29 cellular contexts compared by ENCODE assay signal in genomic region chr15:41048397-41048796, GRCh38.
A peak's percentile ranks its signal among the peaks of the same experiment; 100 is the strongest.
DNase-seq lines count a peak whose midpoint lies in the region; FAIRE-seq and TF ChIP-seq lines count a peak whose summit lies in the region.
"Had no signal": no experiment of that assay in that cellular context is flagged by ENCODE, and none has a peak within 500 bp of the region (broad histone marks: within the 10 kb centered on the region; RNA-seq: fewer than 3 reads in every experiment).

No MANE protein-coding gene starts in this region.

- no peak for DNase-seq in T-helper 2 cell treated with Interferon-gamma antibody and Interleukin-4, amounts not matched to agents 5 μg/mL and 100 μg/mL, for 36 hours (ENCODE audit: low spot score)
- DNase-seq in T-helper 2 cell (no peak), MM.1S (peak; percentile 38), small intestine (peak; percentile 74), WERI-Rb-1 (no peak), neuronal stem cell (ENCODE audit: low spot score) (no peak), DMS153 treated with DMSO at 0.1 percent for 48 hours (lab: John Stamatoyannopoulos, UW; ENCODE audit: unreplicated experiment) (no peak)
- DNase-seq: activated CD4-positive, alpha-beta T cell treated with anti-CD3 and anti-CD28 coated beads for 1 hour; DND-41; erythroblast; foreskin keratinocyte; HCEC 1CT; hypothalamus; Kasumi-1; mammary epithelial cell; NCI-H1048; NCI-H187 treated with DMSO at 0.1 percent for 48 hours; NCI-H82; nucleus accumbens; OCI-M1; spleen; stimulated activated CD4-positive, alpha-beta T cell treated with anti-CD3 and anti-CD28 coated beads, Interleukin-4, amount 100 ng/mL, for 1 hour; trophoblast cell had no signal

- no peaks in the 10 kb centered on the region for H3K9me2 ChIP-seq in MM.1S (replicated peaks; ENCODE audit: insufficient read depth, low read length)

- no peak overlapping the region for H2BK15ac ChIP-seq in neuronal stem cell (ENCODE audit: low read length)

- no peak overlapping the region for H3K4me3 ChIP-seq in MM.1S (ENCODE audit: low read length)
- H3K4me3 ChIP-seq in small intestine (ENCODE audit: low read depth in 1 of 2, low read length in 2 of 2): no peak overlapping the region
- no peak overlapping the region for H3K4me3 ChIP-seq in WERI-Rb-1 (ENCODE audit: low read depth, low read length)
- no peak overlapping the region for H3K4me3 ChIP-seq in neuronal stem cell (ENCODE audit: low read length in 2 of 2)
- H3K4me3 ChIP-seq: spleen had no signal

- no peak overlapping the region for H2AFZ ChIP-seq in MM.1S (ENCODE audit: low read length)
- H2AFZ ChIP-seq in neuronal stem cell (ENCODE audit: low read length): no peak overlapping the region

- no peak overlapping the region; the same call in 1 of the 2 replicates for H3K27ac ChIP-seq in MM.1S (ENCODE audit: low read length)
- peak overlapping the region in 1 of 2 donors; percentile 11 for H3K27ac ChIP-seq in small intestine (ENCODE audit: low read depth in 1 of 2, low read length in 1 of 2)
- H3K27ac ChIP-seq in WERI-Rb-1: no peak overlapping the region
- no peak overlapping the region for H3K27ac ChIP-seq in neuronal stem cell (replicated peaks; ENCODE audit: low read length)
- H3K27ac ChIP-seq: foreskin keratinocyte, spleen had no signal

- no peak overlapping the region for H2AK5ac ChIP-seq in neuronal stem cell (ENCODE audit: low read depth, low read length)

- H3K9me3 ChIP-seq in MM.1S (replicated peaks; ENCODE audit: insufficient read depth, low read length) (no peaks in the 10 kb centered on the region), small intestine (ENCODE audit: control insufficient read depth, low read depth) (no peaks in the 10 kb centered on the region), WERI-Rb-1 (ENCODE audit: severe bottlenecking) (no peaks in the 10 kb centered on the region), neuronal stem cell (replicated peaks in 1 of 2; ENCODE audit: control insufficient read depth in 2 of 2, insufficient read depth in 1 of 2, low read depth in 1 of 2, low read length in 2 of 2) (no peaks in the 10 kb centered on the region)
- H3K9me3 ChIP-seq: spleen had no signal

- no peaks in the 10 kb centered on the region for H3K9me3 Mint-ChIP-seq in T-helper 2 cell treated with Interferon-gamma antibody and Interleukin-4, amounts not matched to agents 5 μg/mL and 100 μg/mL, for 36 hours
- H3K9me3 Mint-ChIP-seq: activated naive CD4-positive, alpha-beta T cell treated with anti-CD3 and anti-CD28 coated beads, Interleukin-2, amount 50 U/mL, for 72 hours; activated T-helper 1 cell treated with anti-CD3 and anti-CD28 coated beads, Interleukin-12 subunit alpha, Interleukin-12 subunit beta, Interleukin-2, Interleukin-4 antibody, amounts not matched to agents 30 ng/mL and 10 ng/mL and 1 ng/mL, durations not matched to agents 14 hours and 24 hours and 36 hours; stimulated activated naive CD8-positive, alpha-beta T cell treated with anti-CD3 and anti-CD28 coated beads, Interleukin-15, Interleukin-2, amounts not matched to agents 100 ng/mL and 50 ng/mL, for 24 hours had no signal

- no peak overlapping the region for H3K23ac ChIP-seq in neuronal stem cell (ENCODE audit: low read depth, low read length, poor library complexity)

- H3K18ac ChIP-seq in neuronal stem cell (ENCODE audit: low read length): no peak overlapping the region

- peaks cover 45% of the 10 kb centered on the region for H3K36me3 Mint-ChIP-seq in T-helper 2 cell treated with Interferon-gamma antibody and Interleukin-4, amounts not matched to agents 5 μg/mL and 100 μg/mL, for 36 hours (ENCODE audit: low read depth)

- peaks cover 5% of the 10 kb centered on the region; the same call in 1 of the 2 replicates for H4K20me1 ChIP-seq in MM.1S (ENCODE audit: insufficient read depth, low read length)

- H3K4me3 Mint-ChIP-seq in T-helper 2 cell treated with Interferon-gamma antibody and Interleukin-4, amounts not matched to agents 5 μg/mL and 100 μg/mL, for 36 hours: no peak overlapping the region
- H3K4me3 Mint-ChIP-seq: activated T-helper 1 cell treated with anti-CD3 and anti-CD28 coated beads, Interleukin-12 subunit alpha, Interleukin-12 subunit beta, Interleukin-2, Interleukin-4 antibody, amounts not matched to agents 30 ng/mL and 10 ng/mL and 1 ng/mL, durations not matched to agents 14 hours and 24 hours and 36 hours; B cell; stimulated activated naive CD8-positive, alpha-beta T cell treated with anti-CD3 and anti-CD28 coated beads, Interleukin-15, Interleukin-2, amounts not matched to agents 100 ng/mL and 50 ng/mL, for 24 hours had no signal

- H3K9ac ChIP-seq in MM.1S (ENCODE audit: low read length): no peak overlapping the region
- no peak overlapping the region for H3K9ac ChIP-seq in neuronal stem cell (ENCODE audit: low read depth, low read length, poor library complexity)

- H3K4me2 ChIP-seq in MM.1S (ENCODE audit: low read depth, low read length) (peak overlapping the region; percentile 22), neuronal stem cell (ENCODE audit: insufficient read depth, low read length, poor library complexity, severe bottlenecking) (no peak overlapping the region)

- H3F3A ChIP-seq in MM.1S (ENCODE audit: insufficient read depth, low read length): peaks cover 12% of the 10 kb centered on the region

- H3K27ac Mint-ChIP-seq in T-helper 2 cell treated with Interferon-gamma antibody and Interleukin-4, amounts not matched to agents 5 μg/mL and 100 μg/mL, for 36 hours: peak overlapping the region; percentile 21
- H3K27ac Mint-ChIP-seq: activated T-helper 1 cell treated with anti-CD3 and anti-CD28 coated beads, Interleukin-12 subunit alpha, Interleukin-12 subunit beta, Interleukin-2, Interleukin-4 antibody, amounts not matched to agents 30 ng/mL and 10 ng/mL and 1 ng/mL, durations not matched to agents 14 hours and 24 hours and 36 hours; B cell; stimulated activated naive CD8-positive, alpha-beta T cell treated with anti-CD3 and anti-CD28 coated beads, Interleukin-15, Interleukin-2, amounts not matched to agents 100 ng/mL and 50 ng/mL, for 24 hours had no signal

- no peak overlapping the region for H2BK120ac ChIP-seq in neuronal stem cell (ENCODE audit: low read depth, low read length)

- H3K4ac ChIP-seq in neuronal stem cell (ENCODE audit: low read length): no peak overlapping the region

- H4K8ac ChIP-seq in neuronal stem cell (ENCODE audit: low read depth, low read length): no peak overlapping the region

- FAIRE-seq in islet of Langerhans (lab: Jason Lieb, UNC) (peak; percentile 98), small intestine (lab: Jason Lieb, UNC) (peak; percentile 47)
- FAIRE-seq: HTR-8/SVneo had no signal

- H4K91ac ChIP-seq in neuronal stem cell (ENCODE audit: low read depth, low read length, poor library complexity): no peak overlapping the region

- H2BK12ac ChIP-seq in neuronal stem cell (ENCODE audit: low read length): no peak overlapping the region

- H3K36me3 ChIP-seq in MM.1S (replicated peaks; ENCODE audit: insufficient read depth, low read length): peaks cover 11% of the 10 kb centered on the region; the same call in 1 of the 2 replicates
- peaks cover 2 to 10% of the 10 kb centered on the region in 2 donors for H3K36me3 ChIP-seq in small intestine (ENCODE audit: control insufficient read depth in 2 of 2, insufficient read depth in 2 of 2, low read length in 2 of 2)
- H3K36me3 ChIP-seq in WERI-Rb-1: peaks cover 72% of the 10 kb centered on the region
- H3K36me3 ChIP-seq in neuronal stem cell (replicated peaks in 1 of 2; ENCODE audit: control insufficient read depth in 2 of 2, insufficient read depth in 2 of 2, low read length in 2 of 2): peaks cover 21 to 97% of the 10 kb centered on the region in 2 donors

- peaks cover 3% of the 10 kb centered on the region; the same call in 1 of the 2 replicates for H3K79me2 ChIP-seq in MM.1S (ENCODE audit: low read length)

- no peak overlapping the region for H3K14ac ChIP-seq in neuronal stem cell (ENCODE audit: low read length)

- no peaks in the 10 kb centered on the region for H3K79me1 ChIP-seq in neuronal stem cell (ENCODE audit: low read depth, low read length)

- no peaks in the 10 kb centered on the region for H3K27me3 Mint-ChIP-seq in T-helper 2 cell treated with Interferon-gamma antibody and Interleukin-4, amounts not matched to agents 5 μg/mL and 100 μg/mL, for 36 hours (ENCODE audit: low read depth)
- H3K27me3 Mint-ChIP-seq: B cell; stimulated activated naive CD8-positive, alpha-beta T cell treated with anti-CD3 and anti-CD28 coated beads, Interleukin-15, Interleukin-2, amounts not matched to agents 100 ng/mL and 50 ng/mL, for 24 hours had no signal

- no peaks in the 10 kb centered on the region for H3K27me3 ChIP-seq in MM.1S (replicated peaks; ENCODE audit: insufficient read depth, low read length)
- H3K27me3 ChIP-seq in small intestine (ENCODE audit: control insufficient read depth in 2 of 2, insufficient read depth in 2 of 2, low read length in 2 of 2): no peaks in the 10 kb centered on the region
- no peaks in the 10 kb centered on the region for H3K27me3 ChIP-seq in WERI-Rb-1 (ENCODE audit: insufficient read depth, low read depth, severe bottlenecking)
- no peaks in the 10 kb centered on the region for H3K27me3 ChIP-seq in neuronal stem cell (ENCODE audit: control insufficient read depth in 3 of 3, insufficient read depth in 3 of 3, low read depth in 1 of 3, low read length in 3 of 3)
- H3K27me3 ChIP-seq: foreskin keratinocyte, spleen had no signal

- no peaks in the 10 kb centered on the region for H3K4me1 Mint-ChIP-seq in T-helper 2 cell treated with Interferon-gamma antibody and Interleukin-4, amounts not matched to agents 5 μg/mL and 100 μg/mL, for 36 hours (ENCODE audit: low read depth)
- H3K4me1 Mint-ChIP-seq: B cell had no signal

- no peak for TF ChIP-seq CTCF in MM.1S (IDR thresholded peaks at IDR 0.05; ENCODE audit: low read length)
- no peak for TF ChIP-seq CTCF in WERI-Rb-1 (IDR thresholded peaks at IDR 0.05; ENCODE audit: low read depth, low read length)

- no peak overlapping the region for H2BK5ac ChIP-seq in neuronal stem cell (ENCODE audit: low read length)

- H3K4me1 ChIP-seq in MM.1S (ENCODE audit: low read length) (peaks cover 17% of the 10 kb centered on the region), small intestine (ENCODE audit: control insufficient read depth in 2 of 2, insufficient read depth in 1 of 2, low read depth in 1 of 2, low read length in 1 of 2) (peaks cover 0 to 3% of the 10 kb centered on the region in 2 donors), neuronal stem cell (ENCODE audit: control insufficient read depth in 2 of 2, insufficient read depth in 1 of 2, low read depth in 1 of 2, low read length in 2 of 2) (no peaks in the 10 kb centered on the region)
- H3K4me1 ChIP-seq: foreskin keratinocyte, spleen had no signal

Comparison
In these comparisons a context has a peak if more than half of its experiments do, and no peak if none do; other contexts are left out.
1. DNase-seq: peak in MM.1S (single experiment) and small intestine (single experiment); none in T-helper 2 cell treated with Interferon-gamma antibody and Interleukin-4, amounts not matched to agents 5 μg/mL and 100 μg/mL, for 36 hours (single experiment), T-helper 2 cell (0 of 5), WERI-Rb-1 (single experiment), neuronal stem cell (single experiment) and DMS153 treated with DMSO at 0.1 percent for 48 hours (single experiment).